ENCODE assay signal across 8 cellular contexts in genomic region chr10:987906-988666, GRCh38. TPM values are rescaled to one million over a fixed set of nuclear protein-coding genes. Genes with fewer than 3 reads are reported as not detected.
A peak's percentile ranks its signal among the peaks of the same experiment; 100 is the strongest.
DNase-seq lines count a peak whose midpoint lies in the region; ATAC-seq, FAIRE-seq and TF ChIP-seq lines count a peak whose summit lies in the region.

TSS of gene GTPBP4 (plus strand) at chr10:988434. CDS start at chr10:988480, 46 bp downstream.

- H4K20me1 ChIP-seq in H1 (replicated peaks in 1 of 2; ENCODE audit: control insufficient read depth in 1 of 2, insufficient read depth in 2 of 2, low read length in 2 of 2): peaks cover 6 to 10% of the 10 kb centered on the region in 2 experiments

- H3K4me3 ChIP-seq in H1 (ENCODE audit: extremely low read depth in 1 of 4, insufficient read depth in 2 of 4, low read depth in 3 of 4, low read length in 4 of 4): peak within 1 kb of the TSS; percentile 83 to 99 (median 93)

- H2BK5ac ChIP-seq in H1 (ENCODE audit: low read depth, low read length): peak within 1 kb of the TSS; percentile 93

- no peak within 1 kb of the TSS for H2BK20ac ChIP-seq in H1 (ENCODE audit: low read length)

- peak within 1 kb of the TSS; percentile 84 for H4K91ac ChIP-seq in H1 (replicated peaks; ENCODE audit: insufficient read length, low read length)

- TF ChIP-seq POLR2A in H1 (IDR thresholded peaks at IDR 0.05; ENCODE audit: control extremely low read depth in 1 of 2, low read depth in 2 of 2, low read length in 2 of 2): peak; percentile 77 to 86

- peak in 2 of 3 experiments; percentile 33 to 46; a peak in 3 of 4 replicates for TF ChIP-seq CTCF in H1 (IDR thresholded peaks at IDR 0.05; ENCODE audit: control extremely low read depth in 1 of 3, insufficient read depth in 1 of 3, low read depth in 1 of 3, low read length in 3 of 3)

- H3K14ac ChIP-seq in H1 (ENCODE audit: insufficient read length): no peak within 1 kb of the TSS

- peaks cover 5% of the 10 kb centered on the region for H3K36me3 Mint-ChIP-seq in memory B cell

- no peaks in the 10 kb centered on the region for H3K27me3 ChIP-seq in H1 (replicated peaks in 1 of 4; ENCODE audit: control insufficient read depth in 3 of 4, extremely low read depth in 1 of 4, insufficient read depth in 3 of 4, low read length in 3 of 4)

- H3K23ac ChIP-seq in H1 (ENCODE audit: insufficient read length): no peak within 1 kb of the TSS

- H2BK15ac ChIP-seq in H1 (ENCODE audit: low read length): no peak within 1 kb of the TSS

- ATAC-seq in GM19467 (IDR thresholded peaks at IDR 0.05; ENCODE audit: unreplicated experiment): peak; percentile 93
- peak; percentile 97 for ATAC-seq in memory B cell (ENCODE audit: low read depth)

- H4K5ac ChIP-seq in H1 (ENCODE audit: insufficient read length, low read depth, low read length): peak within 1 kb of the TSS; percentile 81

- POLR2A ChIA-PET in H1 (lab: Charles Lee; ENCODE audit: partially characterized antibody): interaction anchor here (0.6 to 5.7 kb wide), 26 partner anchors 8 to 116 kb away, joined by 3 to 34 read pairs (median 4); partner anchors contain the start of genes IDI1, LARP4B and WDR37

- H3K4me1 Mint-ChIP-seq in memory B cell: peaks cover 27% of the 10 kb centered on the region

- H3K18ac ChIP-seq in H1 (ENCODE audit: extremely low read depth, low read length): peak within 1 kb of the TSS; percentile 91

- FAIRE-seq in H1 (lab: Jason Lieb, UNC): peak; percentile 39

- WGBS in H1 (ENCODE audit: extremely low coverage in 1 of 2, insufficient coverage in 1 of 2, insufficient read length in 1 of 2, insufficient replicate concordance in 2 of 2, low coverage in 1 of 2, low lambda C conversion rate in 2 of 2, missing lambda C conversion rate in 1 of 2), 2 experiments: 0% methylated on average over 52 of the region's 71 CpGs; no CpG with 5 or more reads in 1 of the 2 experiments

- peak within 1 kb of the TSS; percentile 88 for H3K56ac ChIP-seq in H1 (replicated peaks; ENCODE audit: insufficient read length, low read depth, low read length)

- H3K79me2 ChIP-seq in H1 (ENCODE audit: control insufficient read depth in 1 of 2, insufficient read depth in 2 of 2, low read length in 2 of 2): peaks cover 31 to 51% of the 10 kb centered on the region in 2 experiments

- H3K27me3 Mint-ChIP-seq in memory B cell: no peaks in the 10 kb centered on the region

- TF ChIP-seq EP300 in H1 (IDR thresholded peaks at IDR 0.05; ENCODE audit: borderline replicate concordance in 1 of 2, low read depth in 2 of 2, low read length in 2 of 2): peak in 1 of 2 experiments; percentile 3; a peak in 1 of 3 replicates

- peak; percentile 91 for DNase-seq in COLO829 (ENCODE audit: low spot score)
- peak; percentile 71 for DNase-seq in HS-27A (ENCODE audit: low read depth)
- peak; percentile 91 for DNase-seq in NK-92 treated with Interleukin-12 subunit alpha and Interleukin-12 subunit beta, amount 100 ng/mL, for 24 hours (lab: John Stamatoyannopoulos, UW)
- DNase-seq in activated CD8-positive, alpha-beta memory T cell treated with anti-CD3 and anti-CD28 coated beads for 4 hours (ENCODE audit: low read depth in 2 of 2): peak; percentile 95 to 97
- DNase-seq in H1 (ENCODE audit: low read depth in 1 of 2, low spot score in 2 of 2): peak; percentile 79 to 95
- DNase-seq in memory B cell (ENCODE audit: low spot score in 2 of 2): peak; percentile 88 to 91
- DNase-seq in stimulated activated CD8-positive, alpha-beta memory T cell treated with anti-CD3 and anti-CD28 coated beads, Interleukin-12 subunit alpha, Interleukin-12 subunit beta, amount 100 ng/mL, for 24 hours (ENCODE audit: extremely low read depth): peak; percentile 95

- H2AK5ac ChIP-seq in H1 (ENCODE audit: low read depth, low read length): no peak within 1 kb of the TSS

- peaks cover 10% of the 10 kb centered on the region for H3K23me2 ChIP-seq in H1 (ENCODE audit: low read depth, low read length)

- peak within 1 kb of the TSS; percentile 98 for H4K8ac ChIP-seq in H1 (ENCODE audit: extremely low read depth, insufficient read depth, low read length)

- peak within 1 kb of the TSS; percentile 97 for H3K4me3 Mint-ChIP-seq in memory B cell

- H3K4me2 ChIP-seq in H1 (ENCODE audit: insufficient read depth in 1 of 2, low read depth in 2 of 2, low read length in 2 of 2): peak within 1 kb of the TSS; percentile 82 to 86

- peak within 1 kb of the TSS; percentile 96 for H3K27ac Mint-ChIP-seq in memory B cell

- peak within 1 kb of the TSS; percentile 69 for H3K4ac ChIP-seq in H1 (replicated peaks; ENCODE audit: insufficient read length, low read depth, low read length)

- 0 out of 2 replicates have a peak within 1 kb of the TSS, but pooled peaks have one; percentile 43 for H2AFZ ChIP-seq in H1 (ENCODE audit: low read length)

- CTCF ChIA-PET in H1 (lab: Charles Lee; ENCODE audit: partially characterized antibody): interaction anchor here (0.6 to 3.5 kb wide), 5 partner anchors 15 to 140 kb away, joined by 3 to 16 read pairs (median 3); no protein-coding TSS in a partner anchor

- no peak within 1 kb of the TSS; the same call in 1 of the 2 replicates for H2BK12ac ChIP-seq in H1 (ENCODE audit: low read depth, low read length)

- H3K9me3 Mint-ChIP-seq in memory B cell: no peaks in the 10 kb centered on the region

- H3K79me1 ChIP-seq in H1 (ENCODE audit: low read depth, low read length): peaks cover 2% of the 10 kb centered on the region; the same call in 1 of the 2 replicates

- no peak within 1 kb of the TSS for H2BK120ac ChIP-seq in H1 (replicated peaks; ENCODE audit: low read depth, low read length)

- H3K9ac ChIP-seq in H1 (replicated peaks in 1 of 4; ENCODE audit: extremely low read depth in 1 of 4, low read depth in 3 of 4, low read length in 3 of 4): peak within 1 kb of the TSS; percentile 90 to 94 (median 92)

- H3K27ac ChIP-seq in H1 (ENCODE audit: low read depth, low read length): peak within 1 kb of the TSS; percentile 86

- peaks cover 0 to 3% (median 1%) of the 10 kb centered on the region in 4 experiments; a peak in 3 of 7 replicates for H3K4me1 ChIP-seq in H1 (replicated peaks in 1 of 4; ENCODE audit: control insufficient read depth in 3 of 4, insufficient read depth in 4 of 4, low read length in 3 of 4)

- no peak; a peak in 1 of 4 replicates for TF ChIP-seq RAD21 in H1 (IDR thresholded peaks at IDR 0.05 in 1 of 2, conservative IDR thresholded peaks at IDR 0.05 in 1 of 2; ENCODE audit: low read depth in 2 of 2, low read length in 2 of 2)

- H3K36me3 ChIP-seq in H1 (ENCODE audit: control insufficient read depth in 2 of 4, insufficient read depth in 4 of 4, low read length in 3 of 4): peaks cover 5 to 9% (median 7%) of the 10 kb centered on the region in 4 experiments

- H3K9me3 ChIP-seq in H1 (ENCODE audit: insufficient read depth in 2 of 2, low read depth in 1 of 2, low read length in 1 of 2): no peaks in the 10 kb centered on the region

TF ChIP-seq in H1, 55 proteins besides CTCF, POLR2A, EP300 and RAD21 (continues in another document):
- TF ChIP-seq NRF1 (IDR thresholded peaks at IDR 0.05; ENCODE audit: low read depth, low read length) (no peak), RXRA (IDR thresholded peaks at IDR 0.05; ENCODE audit: insufficient read depth, low read depth, low read length) (no peak), MAFK (IDR thresholded peaks at IDR 0.05; ENCODE audit: low read depth, low read length) (no peak), HDAC2 (IDR thresholded peaks at IDR 0.05; ENCODE audit: borderline replicate concordance in 1 of 2, low read depth in 2 of 2, low read length in 2 of 2) (no peak; a peak in 1 of 4 replicates), CEBPB (IDR thresholded peaks at IDR 0.05; ENCODE audit: low read depth, low read length) (no peak), KDM5A (IDR thresholded peaks at IDR 0.05; ENCODE audit: low read length) (0 out of 2 replicates have a peak, but pooled peaks have one; percentile 47), CBX8 (IDR thresholded peaks at IDR 0.05; ENCODE audit: borderline replicate concordance, low read depth, low read length) (no peak), TAF7 (optimal IDR thresholded peaks at IDR 0.05; ENCODE audit: borderline replicate concordance, low read depth, low read length) (peak; percentile 67), CHD2 (IDR thresholded peaks at IDR 0.05; ENCODE audit: low read length) (no peak; the same call in 1 of the 2 replicates), JUND (IDR thresholded peaks at IDR 0.05; ENCODE audit: low read length) (no peak), GABPA (IDR thresholded peaks at IDR 0.05; ENCODE audit: borderline replicate concordance, insufficient read depth, low read length) (peak; percentile 90; the same call in 1 of the 2 replicates), TBP (IDR thresholded peaks at IDR 0.05; ENCODE audit: low read depth, low read length) (peak; percentile 85), ZNF274 (IDR thresholded peaks at IDR 0.05; ENCODE audit: borderline replicate concordance, extremely low read depth, low read length) (no peak), PHF8 (conservative IDR thresholded peaks at IDR 0.05; ENCODE audit: low read depth, low read length) (peak; percentile 94), SIN3A (conservative IDR thresholded peaks at IDR 0.05 in 1 of 2, IDR thresholded peaks at IDR 0.05 in 1 of 2; ENCODE audit: low read depth in 1 of 2, low read length in 2 of 2) (peak in 1 of 2 experiments; percentile 75; a peak in 3 of 4 replicates), POLR2AphosphoS5 (IDR thresholded peaks at IDR 0.05; ENCODE audit: low read depth, low read length) (peak; percentile 87), YY1 (IDR thresholded peaks at IDR 0.05; ENCODE audit: low read depth, low read length) (no peak), CREB1 (IDR thresholded peaks at IDR 0.05) (peak; percentile 92), JUN (IDR thresholded peaks at IDR 0.05; ENCODE audit: low read depth, low read length) (no peak)
- TF ChIP-seq, protein P1, sequence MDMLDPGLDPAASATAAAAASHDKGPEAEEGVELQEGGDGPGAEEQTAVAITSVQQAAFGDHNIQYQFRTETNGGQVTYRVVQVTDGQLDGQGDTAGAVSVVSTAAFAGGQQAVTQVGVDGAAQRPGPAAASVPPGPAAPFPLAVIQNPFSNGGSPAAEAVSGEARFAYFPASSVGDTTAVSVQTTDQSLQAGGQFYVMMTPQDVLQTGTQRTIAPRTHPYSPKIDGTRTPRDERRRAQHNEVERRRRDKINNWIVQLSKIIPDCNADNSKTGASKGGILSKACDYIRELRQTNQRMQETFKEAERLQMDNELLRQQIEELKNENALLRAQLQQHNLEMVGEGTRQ (IDR thresholded peaks at IDR 0.05; ENCODE audit: low read length): no peak

RNA-seq across cellular contexts. Expression of gene GTPBP4, which starts in this region (rescaled TPM):
- total RNA-seq in H1 (2021; fragmentation: NEBNext Ultra II Directional; extraction: Animal tissue kit (Norgen Biotek cat#: 25700)): 89.2 and 98.1 TPM in 2 replicates
- polyA plus RNA-seq in H1 (2011; rRNA removed): 15.5 and 16.9 TPM in 2 replicates
- polyA plus RNA-seq in H1 (2011; cell fraction: cytosol; rRNA removed): 39.6 TPM
- 31.4 TPM for polyA plus RNA-seq in H1 (2011; cell fraction: nucleus; rRNA removed)
- 62.2 to 74.1 TPM (median 65.8 TPM) in 4 replicates for polyA plus RNA-seq in H1 (2012, experiment 1 of 2)
- 2.7 TPM for polyA plus RNA-seq in H1 (2012, experiment 2 of 2)
- polyA plus RNA-seq in H1 (2013, experiment 1 of 2): 43.9 TPM
- polyA plus RNA-seq in H1 (2013, experiment 2 of 2): 43.8 TPM
- 46.1 and 49.7 TPM in 2 replicates for polyA minus RNA-seq in H1 (2011; rRNA and poly(A)+ RNA removed)
- 27.1 TPM for polyA minus RNA-seq in H1 (2011; cell fraction: cytosol; rRNA and poly(A)+ RNA removed)
- 63.6 TPM for polyA minus RNA-seq in H1 (2011; cell fraction: nucleus; rRNA and poly(A)+ RNA removed)

Comparison
In these comparisons a context has a peak if more than half of its experiments do, and no peak if none do; other contexts are left out.
1. Peak in every context shown above with its lines: DNase-seq, ATAC-seq, H3K4me3 ChIP-seq and H3K27ac ChIP-seq.